Comparison of ENCODE assay signal across 22 cellular contexts in the genomic region with DNA sequence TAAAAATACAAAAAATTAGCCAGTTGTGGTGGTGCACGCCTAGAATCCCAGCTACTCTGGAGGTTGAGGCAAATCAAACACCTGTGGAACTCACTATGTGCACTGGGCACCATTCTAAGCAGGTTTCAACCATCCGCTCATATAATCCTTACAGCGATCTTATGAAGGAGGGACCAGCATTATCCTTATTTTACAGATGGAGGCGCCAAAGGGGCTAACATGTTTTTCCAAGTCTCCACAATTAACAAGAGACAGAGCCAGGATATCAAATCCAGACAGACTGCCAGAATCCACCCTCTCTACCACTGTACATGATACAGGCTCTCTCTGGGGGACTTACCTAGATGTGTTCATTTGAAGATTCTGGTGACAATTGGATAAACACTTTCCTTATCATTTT.
A peak's percentile ranks its signal among the peaks of the same experiment; 100 is the strongest.
DNase-seq lines count a peak whose midpoint lies in the region; ATAC-seq, FAIRE-seq and TF ChIP-seq lines count a peak whose summit lies in the region.
"Had no signal": no experiment of that assay in that cellular context is flagged by ENCODE, and none has a peak within 500 bp of the region (broad histone marks: within the 10 kb centered on the region; RNA-seq: fewer than 3 reads in every experiment).

No MANE protein-coding gene starts in this region.

- H3K79me1 ChIP-seq in H1 (ENCODE audit: low read depth, low read length): no peaks in the 10 kb centered on the region

- H3K18ac ChIP-seq in H1 (ENCODE audit: extremely low read depth, low read length): no peak overlapping the region

- no peak overlapping the region for H2BK20ac ChIP-seq in H1 (ENCODE audit: low read length)

- no peak overlapping the region for H2BK120ac ChIP-seq in H1 (replicated peaks; ENCODE audit: low read depth, low read length)

- H3K23me2 ChIP-seq in H1 (ENCODE audit: low read depth, low read length): no peaks in the 10 kb centered on the region

- no peak for ATAC-seq in left cardiac atrium

- no peak for TF ChIP-seq EP300 in H1 (IDR thresholded peaks at IDR 0.05; ENCODE audit: borderline replicate concordance in 1 of 2, low read depth in 2 of 2, low read length in 2 of 2)

- H3K23ac ChIP-seq in H1 (ENCODE audit: insufficient read length): no peak overlapping the region

- H3K27ac ChIP-seq in H1 (ENCODE audit: low read depth, low read length): no peak overlapping the region
- H3K27ac ChIP-seq: KMS-11, Peyer's patch, SJSA1 had no signal

- no peak for FAIRE-seq in H1 (lab: Jason Lieb, UNC)
- FAIRE-seq: HTR-8/SVneo had no signal

- CTCF ChIA-PET in H1 (lab: Charles Lee; ENCODE audit: partially characterized antibody): interaction anchor here (1.1 to 1.2 kb wide), 2 partner anchors 27 to 163 kb away, joined by 4 read pairs; no protein-coding TSS in a partner anchor

- H3F3A ChIP-seq in Loucy (ENCODE audit: low read depth): no peaks in the 10 kb centered on the region

- no peak overlapping the region for H3K4me2 ChIP-seq in Loucy (ENCODE audit: low read depth, low read length, poor library complexity, severe bottlenecking)
- H3K4me2 ChIP-seq in H1 (ENCODE audit: insufficient read depth in 1 of 2, low read depth in 2 of 2, low read length in 2 of 2): no peak overlapping the region
- H3K4me2 ChIP-seq: KMS-11 had no signal

- no peaks in the 10 kb centered on the region for H3K36me3 Mint-ChIP-seq in nephron progenitor cell (ENCODE audit: low read depth)
- H3K36me3 Mint-ChIP-seq: CD14-positive monocyte had no signal

- H4K8ac ChIP-seq in H1 (ENCODE audit: extremely low read depth, insufficient read depth, low read length): no peak overlapping the region

- H3K27ac Mint-ChIP-seq in nephron progenitor cell: peak overlapping the region; percentile 39
- H3K27ac Mint-ChIP-seq: CD14-positive monocyte had no signal

- H3K9ac ChIP-seq in Loucy (ENCODE audit: low read depth, low read length, poor library complexity, severe bottlenecking): no peak overlapping the region
- H3K9ac ChIP-seq in H1 (replicated peaks in 1 of 4; ENCODE audit: extremely low read depth in 1 of 4, low read depth in 3 of 4, low read length in 3 of 4): no peak overlapping the region
- H3K9ac ChIP-seq: KMS-11 had no signal

- H3K79me2 ChIP-seq in Loucy (ENCODE audit: insufficient read depth, low read length): no peaks in the 10 kb centered on the region
- H3K79me2 ChIP-seq in H1 (ENCODE audit: control insufficient read depth in 1 of 2, insufficient read depth in 2 of 2, low read length in 2 of 2): no peaks in the 10 kb centered on the region

- TF ChIP-seq CTCF in Loucy (conservative IDR thresholded peaks at IDR 0.05; ENCODE audit: low read length) (peak; percentile 29), H1 (IDR thresholded peaks at IDR 0.05; ENCODE audit: control extremely low read depth in 1 of 3, insufficient read depth in 1 of 3, low read depth in 1 of 3, low read length in 3 of 3) (peak in 1 of 3 experiments; percentile 21; a peak in 1 of 4 replicates), nephron progenitor cell (IDR thresholded peaks at IDR 0.05) (no peak)

- no peak for TF ChIP-seq POLR2A in H1 (IDR thresholded peaks at IDR 0.05; ENCODE audit: control extremely low read depth in 1 of 2, low read depth in 2 of 2, low read length in 2 of 2)

- WGBS in H1 (ENCODE audit: extremely low coverage in 1 of 2, insufficient coverage in 1 of 2, insufficient read length in 1 of 2, insufficient replicate concordance in 2 of 2, low coverage in 1 of 2, low lambda C conversion rate in 2 of 2, missing lambda C conversion rate in 1 of 2), 2 experiments: 91% methylated on average over 4 of the region's 4 CpGs; no CpG with 5 or more reads in 1 of the 2 experiments

- no peak overlapping the region for H3K56ac ChIP-seq in H1 (replicated peaks; ENCODE audit: insufficient read length, low read depth, low read length)

- no peak overlapping the region for H2AK5ac ChIP-seq in H1 (ENCODE audit: low read depth, low read length)

- no peak overlapping the region for H3K4me3 ChIP-seq in Loucy (ENCODE audit: low read length, poor library complexity, severe bottlenecking)
- no peak overlapping the region for H3K4me3 ChIP-seq in H1 (ENCODE audit: extremely low read depth in 1 of 4, insufficient read depth in 2 of 4, low read depth in 3 of 4, low read length in 4 of 4)
- H3K4me3 ChIP-seq: HAP-1, Peyer's patch, SJSA1 had no signal

- H3K36me3 ChIP-seq in Loucy (ENCODE audit: insufficient read depth, low read length) (no peaks in the 10 kb centered on the region), H1 (ENCODE audit: control insufficient read depth in 2 of 4, insufficient read depth in 4 of 4, low read length in 3 of 4) (no peaks in the 10 kb centered on the region)
- H3K36me3 ChIP-seq: HAP-1, Peyer's patch, SJSA1 had no signal

- H2BK15ac ChIP-seq in H1 (ENCODE audit: low read length): no peak overlapping the region

- no peak overlapping the region for H3K14ac ChIP-seq in H1 (ENCODE audit: insufficient read length)

- no peaks in the 10 kb centered on the region for H3K9me3 Mint-ChIP-seq in nephron progenitor cell
- H3K9me3 Mint-ChIP-seq: CD14-positive monocyte had no signal

- H2AFZ ChIP-seq in Loucy (ENCODE audit: low read length): no peak overlapping the region
- H2AFZ ChIP-seq in H1 (ENCODE audit: low read length): no peak overlapping the region

- H4K20me1 ChIP-seq in Loucy (ENCODE audit: insufficient read depth, low read length, poor library complexity, severe bottlenecking) (no peaks in the 10 kb centered on the region), H1 (replicated peaks in 1 of 2; ENCODE audit: control insufficient read depth in 1 of 2, insufficient read depth in 2 of 2, low read length in 2 of 2) (no peaks in the 10 kb centered on the region)

- no peaks in the 10 kb centered on the region for H3K9me2 ChIP-seq in Loucy (replicated peaks; ENCODE audit: low read depth, low read length)

- no peak overlapping the region for H2BK12ac ChIP-seq in H1 (ENCODE audit: low read depth, low read length)

- DNase-seq in NCI-H748 (lab: John Stamatoyannopoulos, UW; ENCODE audit: unreplicated experiment) (peak; percentile 11), NCI-H748 treated with DMSO at 0.1 percent for 48 hours (lab: John Stamatoyannopoulos, UW) (no peak), H1 (ENCODE audit: low read depth in 1 of 2, low spot score in 2 of 2) (no peak), nephron progenitor cell (no peak), NCI-H187 treated with DMSO at 0.1 percent for 48 hours (lab: John Stamatoyannopoulos, UW) (no peak), left cardiac atrium (no peak), SHP77 treated with DMSO at 0.1 percent for 48 hours (lab: John Stamatoyannopoulos, UW) (no peak)
- DNase-seq: AML-193; NCI-H1105; NCI-H146; NCI-H2029 treated with DMSO at 0.1 percent for 48 hours; NCI-H2171 treated with DMSO at 0.1 percent for 48 hours; NCI-H526 treated with DMSO at 0.1 percent for 48 hours; NK-92 treated with Interleukin-12 subunit alpha and Interleukin-12 subunit beta, amount 100 ng/mL, for 24 hours; Peyer's patch; SW 1271 had no signal

- H3K27me3 ChIP-seq in Loucy (ENCODE audit: insufficient read depth, low read length, poor library complexity, severe bottlenecking): no peaks in the 10 kb centered on the region
- H3K27me3 ChIP-seq in H1 (replicated peaks in 1 of 4; ENCODE audit: control insufficient read depth in 3 of 4, extremely low read depth in 1 of 4, insufficient read depth in 3 of 4, low read length in 3 of 4): no peaks in the 10 kb centered on the region
- H3K27me3 ChIP-seq: Peyer's patch, SJSA1 had no signal

- H3K4ac ChIP-seq in H1 (replicated peaks; ENCODE audit: insufficient read length, low read depth, low read length): no peak overlapping the region

- H4K91ac ChIP-seq in H1 (replicated peaks; ENCODE audit: insufficient read length, low read length): no peak overlapping the region

- peak; percentile 20 to 35; a peak in 2 of 4 replicates for TF ChIP-seq RAD21 in H1 (IDR thresholded peaks at IDR 0.05 in 1 of 2, conservative IDR thresholded peaks at IDR 0.05 in 1 of 2; ENCODE audit: low read depth in 2 of 2, low read length in 2 of 2)

- H3K4me1 Mint-ChIP-seq in nephron progenitor cell: peaks cover 40% of the 10 kb centered on the region

- H3K4me1 ChIP-seq in Loucy (ENCODE audit: insufficient read depth, low read length, poor library complexity, severe bottlenecking) (peaks cover 11% of the 10 kb centered on the region), H1 (replicated peaks in 1 of 4; ENCODE audit: control insufficient read depth in 3 of 4, insufficient read depth in 4 of 4, low read length in 3 of 4) (no peaks in the 10 kb centered on the region)
- H3K4me1 ChIP-seq: HAP-1, SJSA1 had no signal

- H4K5ac ChIP-seq in H1 (ENCODE audit: insufficient read length, low read depth, low read length): no peak overlapping the region

- intact Hi-C loops in left cardiac atrium (cut with DNase I): no loop called here

- no peak overlapping the region for H2BK5ac ChIP-seq in H1 (ENCODE audit: low read depth, low read length)

- H3K4me3 Mint-ChIP-seq in nephron progenitor cell: no peak overlapping the region
- H3K4me3 Mint-ChIP-seq: CD14-positive monocyte had no signal

- POLR2A ChIA-PET in H1 (lab: Charles Lee; ENCODE audit: partially characterized antibody): no interaction called here

- H3K9me3 ChIP-seq in Loucy (ENCODE audit: insufficient read depth, low read depth, low read length) (no peaks in the 10 kb centered on the region), H1 (ENCODE audit: insufficient read depth in 2 of 2, low read depth in 1 of 2, low read length in 1 of 2) (no peaks in the 10 kb centered on the region)
- H3K9me3 ChIP-seq: Peyer's patch, SJSA1 had no signal

- H3K27me3 Mint-ChIP-seq in nephron progenitor cell (ENCODE audit: low read depth, poor library complexity): peaks cover 4% of the 10 kb centered on the region

TF ChIP-seq in H1, 55 proteins besides CTCF, POLR2A, EP300 and RAD21:
- no peak for TF ChIP-seq PHF8 (conservative IDR thresholded peaks at IDR 0.05; ENCODE audit: low read depth, low read length)
- no peak for TF ChIP-seq POLR2AphosphoS5 (IDR thresholded peaks at IDR 0.05; ENCODE audit: low read depth, low read length)
- no peak for TF ChIP-seq YY1 (IDR thresholded peaks at IDR 0.05; ENCODE audit: low read depth, low read length)
- TF ChIP-seq ASH2L (IDR thresholded peaks at IDR 0.05; ENCODE audit: low read length): no peak
- no peak for TF ChIP-seq TAF1 (IDR thresholded peaks at IDR 0.05; ENCODE audit: low read depth, low read length)
- no peak for TF ChIP-seq GTF2F1 (IDR thresholded peaks at IDR 0.05; ENCODE audit: borderline replicate concordance, low read depth, low read length)
- no peak for TF ChIP-seq SIX5 (IDR thresholded peaks at IDR 0.05; ENCODE audit: low read depth, low read length)
- no peak for TF ChIP-seq CBX5 (IDR thresholded peaks at IDR 0.05; ENCODE audit: low read depth, low read length)
